1 cellular context compared by ENCODE assay signal in the genomic region with DNA sequence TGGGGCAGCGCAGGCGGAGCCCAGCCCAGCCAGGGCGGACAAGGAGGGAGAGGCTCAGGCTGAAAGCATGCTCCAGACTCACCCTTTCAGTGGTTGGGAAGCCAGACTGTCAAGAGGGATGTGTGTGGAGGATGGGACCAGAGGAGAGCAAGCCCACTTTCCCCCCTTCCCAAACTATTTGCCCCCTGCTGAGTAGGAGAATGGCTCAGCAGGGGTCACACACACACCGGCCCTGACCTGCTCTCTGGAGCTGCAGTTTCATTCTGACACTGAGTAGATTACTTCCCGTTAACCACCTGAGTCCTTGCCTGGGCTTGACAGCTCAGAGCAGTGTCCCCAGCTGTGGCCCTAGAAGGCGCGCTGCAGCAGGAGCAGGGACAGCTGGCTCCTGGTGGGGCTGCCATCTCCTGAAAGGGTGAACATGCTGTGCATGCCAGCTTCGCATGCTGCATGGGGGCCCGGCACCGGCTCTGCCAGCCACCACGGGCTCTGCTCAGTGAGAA.
TF ChIP-seq lines count a peak whose summit lies in the region.

No MANE protein-coding gene starts in this region.

TF ChIP-seq in K562, 482 proteins besides CTCF, POLR2A, EP300 and RAD21:
- TF ChIP-seq, protein P1, sequence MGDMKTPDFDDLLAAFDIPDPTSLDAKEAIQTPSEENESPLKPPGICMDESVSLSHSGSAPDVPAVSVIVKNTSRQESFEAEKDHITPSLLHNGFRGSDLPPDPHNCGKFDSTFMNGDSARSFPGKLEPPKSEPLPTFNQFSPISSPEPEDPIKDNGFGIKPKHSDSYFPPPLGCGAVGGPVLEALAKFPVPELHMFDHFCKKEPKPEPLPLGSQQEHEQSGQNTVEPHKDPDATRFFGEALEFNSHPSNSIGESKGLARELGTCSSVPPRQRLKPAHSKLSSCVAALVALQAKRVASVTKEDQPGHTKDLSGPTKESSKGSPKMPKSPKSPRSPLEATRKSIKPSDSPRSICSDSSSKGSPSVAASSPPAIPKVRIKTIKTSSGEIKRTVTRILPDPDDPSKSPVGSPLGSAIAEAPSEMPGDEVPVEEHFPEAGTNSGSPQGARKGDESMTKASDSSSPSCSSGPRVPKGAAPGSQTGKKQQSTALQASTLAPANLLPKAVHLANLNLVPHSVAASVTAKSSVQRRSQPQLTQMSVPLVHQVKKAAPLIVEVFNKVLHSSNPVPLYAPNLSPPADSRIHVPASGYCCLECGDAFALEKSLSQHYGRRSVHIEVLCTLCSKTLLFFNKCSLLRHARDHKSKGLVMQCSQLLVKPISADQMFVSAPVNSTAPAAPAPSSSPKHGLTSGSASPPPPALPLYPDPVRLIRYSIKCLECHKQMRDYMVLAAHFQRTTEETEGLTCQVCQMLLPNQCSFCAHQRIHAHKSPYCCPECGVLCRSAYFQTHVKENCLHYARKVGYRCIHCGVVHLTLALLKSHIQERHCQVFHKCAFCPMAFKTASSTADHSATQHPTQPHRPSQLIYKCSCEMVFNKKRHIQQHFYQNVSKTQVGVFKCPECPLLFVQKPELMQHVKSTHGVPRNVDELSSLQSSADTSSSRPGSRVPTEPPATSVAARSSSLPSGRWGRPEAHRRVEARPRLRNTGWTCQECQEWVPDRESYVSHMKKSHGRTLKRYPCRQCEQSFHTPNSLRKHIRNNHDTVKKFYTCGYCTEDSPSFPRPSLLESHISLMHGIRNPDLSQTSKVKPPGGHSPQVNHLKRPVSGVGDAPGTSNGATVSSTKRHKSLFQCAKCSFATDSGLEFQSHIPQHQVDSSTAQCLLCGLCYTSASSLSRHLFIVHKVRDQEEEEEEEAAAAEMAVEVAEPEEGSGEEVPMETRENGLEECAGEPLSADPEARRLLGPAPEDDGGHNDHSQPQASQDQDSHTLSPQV (IDR thresholded peaks at IDR 0.05), result no peak
- TF ChIP-seq OTX1 (CRISPR knock-in tag; IDR thresholded peaks at IDR 0.05) (no peak), ZNF766 (CRISPR knock-in tag; conservative IDR thresholded peaks at IDR 0.05) (no peak), ATF7 (IDR thresholded peaks at IDR 0.05) (no peak)
- TF ChIP-seq, protein P2, sequence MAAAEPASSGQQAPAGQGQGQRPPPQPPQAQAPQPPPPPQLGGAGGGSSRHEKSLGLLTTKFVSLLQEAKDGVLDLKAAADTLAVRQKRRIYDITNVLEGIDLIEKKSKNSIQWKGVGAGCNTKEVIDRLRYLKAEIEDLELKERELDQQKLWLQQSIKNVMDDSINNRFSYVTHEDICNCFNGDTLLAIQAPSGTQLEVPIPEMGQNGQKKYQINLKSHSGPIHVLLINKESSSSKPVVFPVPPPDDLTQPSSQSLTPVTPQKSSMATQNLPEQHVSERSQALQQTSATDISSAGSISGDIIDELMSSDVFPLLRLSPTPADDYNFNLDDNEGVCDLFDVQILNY (CRISPR knock-in tag; IDR thresholded peaks at IDR 0.05), result no peak
